In genomic region chr1:45493116-45493697, GRCh38 we compare ENCODE assay signal across 8 cellular contexts. TPM values are rescaled to one million over a fixed set of nuclear protein-coding genes. Genes with fewer than 3 reads are reported as not detected.
A peak's percentile ranks its signal among the peaks of the same experiment; 100 is the strongest.
DNase-seq lines count a peak whose midpoint lies in the region; ATAC-seq, FAIRE-seq and TF ChIP-seq lines count a peak whose summit lies in the region.

No MANE protein-coding gene starts in this region.

- no peak overlapping the region for H3K4me2 ChIP-seq in GM12878 (ENCODE audit: control insufficient read depth, insufficient read depth)

- WGBS in GM12878 (ENCODE audit: insufficient coverage, insufficient replicate concordance, low lambda C conversion rate, missing lambda C conversion rate): 29% methylated on average over 2 of the region's 2 CpGs

- TF ChIP-seq EP300 in GM12878 (IDR thresholded peaks at IDR 0.05; ENCODE audit: borderline replicate concordance in 1 of 2, control insufficient read depth in 1 of 2, low read depth in 2 of 2, low read length in 2 of 2): no peak

- CTCF ChIA-PET in GM12878 (lab: Yijun Ruan, JAX): interaction anchor here (0.5 to 11.9 kb wide), 58 partner anchors 8 to 708 kb away, joined by 3 to 508 read pairs (median 5); partner anchors contain the start of genes EIF2B3, HECTD3, HPDL and MUTYH

- no TSS peak for BruUV-seq in GM12878 (replicated peaks; lab: Mats Ljungman, UMichigan)

- no peak for TF ChIP-seq POLR2A in GM12878 (IDR thresholded peaks at IDR 0.05; ENCODE audit: low read depth, low read length)

- DNase-seq in NCI-H510A treated with DMSO at 0.1 percent for 48 hours (lab: John Stamatoyannopoulos, UW) (peak; percentile 65), NCI-H510A (lab: John Stamatoyannopoulos, UW) (no peak), LoVo (ENCODE audit: low spot score) (peak; percentile 63), SK-MEL-5 (ENCODE audit: low read depth, low spot score) (peak; percentile 76), GM12878 (ENCODE audit: low read depth, low spot score) (no peak), kidney glomerular epithelial cell (lab: John Stamatoyannopoulos, UW) (peak; percentile 46)
- peak; percentile 16 for DNase-seq in stimulated activated naive CD4-positive, alpha-beta T cell treated with Interleukin-2 at 50 U/mL for 16 hours (lab: John Stamatoyannopoulos, UW)

- POLR2A ChIA-PET in GM12878 (lab: Charles Lee): interaction anchor here (0.6 to 4.4 kb wide), 11 partner anchors 25 to 481 kb away, joined by 3 to 31 read pairs (median 5); partner anchors contain the start of genes HECTD3, MUTYH, PRDX1 and TOE1

- H3K27me3 ChIP-seq in GM12878 (replicated peaks in 1 of 2; ENCODE audit: control insufficient read depth in 2 of 2, insufficient read depth in 2 of 2, low read length in 1 of 2): no peaks in the 10 kb centered on the region

- H4K20me1 ChIP-seq in GM12878 (ENCODE audit: control insufficient read depth, insufficient read depth): no peaks in the 10 kb centered on the region

- FAIRE-seq in GM12878 (lab: Jason Lieb, UNC): peak; percentile 65

- RAD21 ChIA-PET in GM12878 (lab: Charles Lee; ENCODE audit: unreplicated experiment): interaction anchor here (0.7 to 9.3 kb wide), 28 partner anchors 7 to 480 kb away, joined by 3 to 319 read pairs (median 7); partner anchors contain the start of genes CCDC163, HECTD3, MMACHC and MUTYH

- peaks cover 4% of the 10 kb centered on the region for H3K79me2 ChIP-seq in GM12878 (ENCODE audit: control insufficient read depth, insufficient read depth, low read length)

- H3K27ac ChIP-seq in GM12878 (ENCODE audit: control insufficient read depth, insufficient read depth): no peak overlapping the region

- intact Hi-C loops in GM12878 (cut with micrococcal nuclease; ENCODE audit: unreplicated experiment): loop anchor here (1.0 to 5.0 kb wide), 4 partner anchors 133 to 766 kb away; no protein-coding TSS in a partner anchor

- H3K9ac ChIP-seq in GM12878 (ENCODE audit: control insufficient read depth, insufficient read depth, low read length): no peak overlapping the region

- no peak overlapping the region for H2AFZ ChIP-seq in GM12878 (ENCODE audit: control insufficient read depth, low read depth, low read length)

- peak; percentile 95 for TF ChIP-seq RAD21 in GM12878 (IDR thresholded peaks at IDR 0.05; ENCODE audit: insufficient read depth, low read depth, low read length)

- no peaks in the 10 kb centered on the region for H3K9me3 ChIP-seq in GM12878 (replicated peaks; ENCODE audit: control insufficient read depth, insufficient read depth, low read length)

- ATAC-seq in GM12878 (no peak), HG02763 (IDR thresholded peaks at IDR 0.05; ENCODE audit: unreplicated experiment) (no peak)

- H3K4me3 ChIP-seq in GM12878: no peak overlapping the region

- peaks cover 4% of the 10 kb centered on the region; the same call in 1 of the 2 replicates for H3K4me1 ChIP-seq in GM12878 (ENCODE audit: control insufficient read depth, insufficient read depth, low read length)

- H3K36me3 ChIP-seq in GM12878 (ENCODE audit: control insufficient read depth in 2 of 2, insufficient read depth in 2 of 2, low read length in 1 of 2): no peaks in the 10 kb centered on the region

- peak; percentile 48 to 86 (median 51); a peak in 5 of 6 replicates for TF ChIP-seq CTCF in GM12878 (IDR thresholded peaks at IDR 0.05 in 2 of 3, conservative IDR thresholded peaks at IDR 0.05 in 1 of 3; ENCODE audit: control insufficient read depth in 2 of 3, extremely low read depth in 1 of 3, insufficient read depth in 1 of 3, low read depth in 3 of 3, low read length in 3 of 3)

- in situ Hi-C loops in SK-MEL-5 (cut with HindIII; ENCODE audit: low pct_unique_long_range_greater_than_20kb, low sequenced_read_pairs): no loop called here
- in situ Hi-C loops in GM12878 (cut with MboI): loop anchor here (5.0 to 10.0 kb wide), 3 partner anchors 131 to 758 kb away; partner anchors contain the start of genes HECTD3, KIF2C, RNU5D-1 and UROD

- SMC1A ChIA-PET in GM12878 (lab: Charles Lee; ENCODE audit: uncharacterized antibody, unreplicated experiment): interaction anchor here (0.6 to 9.3 kb wide), 43 partner anchors 8 to 764 kb away, joined by 3 to 369 read pairs (median 5); partner anchors contain the start of genes CCDC163, HECTD3, HPDL and MMACHC

RNA-seq across cellular contexts. Expression of gene TESK2, which starts 2.2 kb away (rescaled TPM):
- 32.9 and 36.1 TPM in 2 replicates for total RNA-seq in SK-MEL-5 (2014; rRNA removed; shearing (Covaris generic))
- 34.6 and 45.8 TPM in 2 replicates for polyA plus RNA-seq in SK-MEL-5 (2015; cell fraction: cytosol; rRNA removed)
- 52.1 and 55.6 TPM in 2 replicates for polyA plus RNA-seq in SK-MEL-5 (2015; cell fraction: nucleus; rRNA removed)
- 16.5 and 21.3 TPM in 2 replicates for total RNA-seq in GM12878 (2013; cell fraction: nucleolus; rRNA removed)
- total RNA-seq in GM12878 (2014; rRNA removed) (5.7 and 6.8 TPM in 2 replicates), GM12878 (2014; rRNA removed; fragmentation: Illumina TruSeq; extraction: Trizol) (4.4 and 4.7 TPM in 2 replicates), GM12878 (2021) (6.2 and 7.1 TPM in 2 replicates)
- 7.6 TPM for polyA plus RNA-seq in GM12878 (2011; ENCODE audit: low read depth)
- polyA plus RNA-seq in GM12878 (2011; rRNA removed) (8.3 and 10.0 TPM in 2 replicates), GM12878 (2014; fragmentation: Illumina TruSeq; extraction: Trizol) (6.7 and 7.5 TPM in 2 replicates), GM12878 (2014; fragmentation: Nextera tagmentation; extraction: Ambion mirVana) (1 to 10 TPM; 2.2 to 2.5 TPM), GM12878 (2014; rRNA removed) (5.9 and 7.1 TPM in 2 replicates), GM12878 (2016; fragmentation: Nextera tagmentation; extraction: Ambion mirVana) (1 to 10 TPM; 3.6 to 3.9 TPM)
- 7.9 and 9.5 TPM in 2 replicates for polyA plus RNA-seq in GM12878 (2011; cell fraction: cytosol; rRNA removed)
- polyA plus RNA-seq in GM12878 (2011; cell fraction: nucleus; rRNA removed): 10.4 and 12.5 TPM in 2 replicates
- 7.3 and 10.3 TPM in 2 replicates for polyA plus RNA-seq in GM12878 (2012)
- polyA minus RNA-seq in GM12878 (2011; rRNA and poly(A)+ RNA removed): 6.1 and 11.0 TPM in 2 replicates
- 1.4 and 3.2 TPM in 2 replicates for polyA minus RNA-seq in GM12878 (2011; cell fraction: cytosol; rRNA and poly(A)+ RNA removed)
- polyA minus RNA-seq in GM12878 (2011; cell fraction: nucleus; rRNA and poly(A)+ RNA removed): 3.3 and 3.5 TPM in 2 replicates

RNA-seq across cellular contexts. Expression of gene CCDC163, which starts 6.7 kb away (rescaled TPM):
- 3.6 and 4.7 TPM in 2 replicates for total RNA-seq in SK-MEL-5 (2014; rRNA removed; shearing (Covaris generic))
- polyA plus RNA-seq in SK-MEL-5 (2015; cell fraction: cytosol; rRNA removed): 5.2 and 5.3 TPM in 2 replicates
- polyA plus RNA-seq in SK-MEL-5 (2015; cell fraction: nucleus; rRNA removed): 13.9 and 18.3 TPM in 2 replicates
- total RNA-seq in GM12878 (2013; cell fraction: nucleolus; rRNA removed): 2.0 and 2.6 TPM in 2 replicates
- total RNA-seq in GM12878 (2014; rRNA removed) (2.3 and 3.2 TPM in 2 replicates), GM12878 (2014; rRNA removed; fragmentation: Illumina TruSeq; extraction: Trizol) (2.0 and 2.1 TPM in 2 replicates), GM12878 (2021) (2.4 and 2.9 TPM in 2 replicates)
- 2.5 TPM for polyA plus RNA-seq in GM12878 (2011; ENCODE audit: low read depth)
- polyA plus RNA-seq in GM12878 (2011; rRNA removed) (2.6 and 3.2 TPM in 2 replicates), GM12878 (2014; fragmentation: Illumina TruSeq; extraction: Trizol) (2.7 and 3.0 TPM in 2 replicates), GM12878 (2014; fragmentation: Nextera tagmentation; extraction: Ambion mirVana) (1 to 10 TPM; 1.4 to 2.3 TPM), GM12878 (2014; rRNA removed) (3.6 and 5.3 TPM in 2 replicates), GM12878 (2016; fragmentation: Nextera tagmentation; extraction: Ambion mirVana) (1 to 10 TPM; 2.3 to 4.0 TPM)
- polyA plus RNA-seq in GM12878 (2011; cell fraction: cytosol; rRNA removed): 5.2 and 6.2 TPM in 2 replicates
- polyA plus RNA-seq in GM12878 (2011; cell fraction: nucleus; rRNA removed): 3.1 and 4.0 TPM in 2 replicates
- polyA plus RNA-seq in GM12878 (2012): 3.4 and 4.8 TPM in 2 replicates
- 3.3 and 3.9 TPM in 2 replicates for polyA minus RNA-seq in GM12878 (2011; rRNA and poly(A)+ RNA removed)
- 0.94 and 3.0 TPM in 2 replicates for polyA minus RNA-seq in GM12878 (2011; cell fraction: cytosol; rRNA and poly(A)+ RNA removed)
- polyA minus RNA-seq in GM12878 (2011; cell fraction: nucleus; rRNA and poly(A)+ RNA removed): 3.5 and 3.9 TPM in 2 replicates

RNA-seq across cellular contexts. Expression of gene MMACHC, which starts 6.9 kb away (rescaled TPM):
- 10.8 and 11.7 TPM in 2 replicates for total RNA-seq in SK-MEL-5 (2014; rRNA removed; shearing (Covaris generic))
- polyA plus RNA-seq in SK-MEL-5 (2015; cell fraction: cytosol; rRNA removed): 8.2 and 9.7 TPM in 2 replicates
- polyA plus RNA-seq in SK-MEL-5 (2015; cell fraction: nucleus; rRNA removed): 6.5 and 8.4 TPM in 2 replicates
- 5.3 and 6.3 TPM in 2 replicates for total RNA-seq in GM12878 (2013; cell fraction: nucleolus; rRNA removed)
- total RNA-seq in GM12878 (2014; rRNA removed) (10.8 and 13.6 TPM in 2 replicates), GM12878 (2014; rRNA removed; fragmentation: Illumina TruSeq; extraction: Trizol) (7.3 and 7.6 TPM in 2 replicates), GM12878 (2021) (14.2 and 14.8 TPM in 2 replicates)
- polyA plus RNA-seq in GM12878 (2011; ENCODE audit: low read depth): 1.5 TPM
- polyA plus RNA-seq in GM12878 (2011; rRNA removed) (5.6 and 6.8 TPM in 2 replicates), GM12878 (2014; fragmentation: Illumina TruSeq; extraction: Trizol) (8.1 and 11.7 TPM in 2 replicates), GM12878 (2014; fragmentation: Nextera tagmentation; extraction: Ambion mirVana) (1 to 10 TPM; 4.6 to 5.7 TPM), GM12878 (2014; rRNA removed) (9.4 and 9.8 TPM in 2 replicates), GM12878 (2016; fragmentation: Nextera tagmentation; extraction: Ambion mirVana) (10 to 100 TPM in 1 of 2 experiments, 1 to 10 TPM in 1; 10.0 to 12.3 TPM)
- polyA plus RNA-seq in GM12878 (2011; cell fraction: cytosol; rRNA removed): 10.3 and 10.8 TPM in 2 replicates
- polyA plus RNA-seq in GM12878 (2011; cell fraction: nucleus; rRNA removed): 5.8 and 6.5 TPM in 2 replicates
- polyA plus RNA-seq in GM12878 (2012): 5.1 and 5.9 TPM in 2 replicates
- polyA minus RNA-seq in GM12878 (2011; rRNA and poly(A)+ RNA removed): 12.1 and 19.3 TPM in 2 replicates
- 4.7 and 5.9 TPM in 2 replicates for polyA minus RNA-seq in GM12878 (2011; cell fraction: cytosol; rRNA and poly(A)+ RNA removed)
- 3.0 and 5.8 TPM in 2 replicates for polyA minus RNA-seq in GM12878 (2011; cell fraction: nucleus; rRNA and poly(A)+ RNA removed)

RNA-seq across cellular contexts. Expression of gene PRDX1, which starts 28.5 kb away (rescaled TPM):
- total RNA-seq in SK-MEL-5 (2014; rRNA removed; shearing (Covaris generic)): 1,043 and 1,143 TPM in 2 replicates
- polyA plus RNA-seq in SK-MEL-5 (2015; cell fraction: cytosol; rRNA removed): 429 and 465 TPM in 2 replicates
- 98.5 and 121 TPM in 2 replicates for polyA plus RNA-seq in SK-MEL-5 (2015; cell fraction: nucleus; rRNA removed)
- total RNA-seq in GM12878 (2013; cell fraction: nucleolus; rRNA removed): 28.3 and 29.3 TPM in 2 replicates
- total RNA-seq in GM12878 (2014; rRNA removed) (822 and 988 TPM in 2 replicates), GM12878 (2014; rRNA removed; fragmentation: Illumina TruSeq; extraction: Trizol) (779 and 790 TPM in 2 replicates), GM12878 (2021) (630 and 659 TPM in 2 replicates)
- polyA plus RNA-seq in GM12878 (2011; ENCODE audit: low read depth): 509 TPM
- polyA plus RNA-seq in GM12878 (2011; rRNA removed) (784 and 883 TPM in 2 replicates), GM12878 (2014; fragmentation: Illumina TruSeq; extraction: Trizol) (752 and 883 TPM in 2 replicates), GM12878 (2014; fragmentation: Nextera tagmentation; extraction: Ambion mirVana) (1,000 to 10,000 TPM; 1,264 to 1,775 TPM), GM12878 (2014; rRNA removed) (763 and 801 TPM in 2 replicates), GM12878 (2016; fragmentation: Nextera tagmentation; extraction: Ambion mirVana) (1,000 to 10,000 TPM; 1,223 to 1,315 TPM)
- 460 and 514 TPM in 2 replicates for polyA plus RNA-seq in GM12878 (2011; cell fraction: cytosol; rRNA removed)
- polyA plus RNA-seq in GM12878 (2011; cell fraction: nucleus; rRNA removed): 254 and 281 TPM in 2 replicates
- polyA plus RNA-seq in GM12878 (2012): 373 and 379 TPM in 2 replicates
- polyA minus RNA-seq in GM12878 (2011; rRNA and poly(A)+ RNA removed): 315 and 352 TPM in 2 replicates
- polyA minus RNA-seq in GM12878 (2011; cell fraction: cytosol; rRNA and poly(A)+ RNA removed): 102 and 104 TPM in 2 replicates
- 49.7 and 63.3 TPM in 2 replicates for polyA minus RNA-seq in GM12878 (2011; cell fraction: nucleus; rRNA and poly(A)+ RNA removed)

RNA-seq across cellular contexts. Expression of gene AKR1A1, which starts 57.4 kb away (rescaled TPM):
- 43.9 and 53.3 TPM in 2 replicates for total RNA-seq in SK-MEL-5 (2014; rRNA removed; shearing (Covaris generic))
- polyA plus RNA-seq in SK-MEL-5 (2015; cell fraction: cytosol; rRNA removed): 58.1 and 60.7 TPM in 2 replicates
- polyA plus RNA-seq in SK-MEL-5 (2015; cell fraction: nucleus; rRNA removed): 115 and 121 TPM in 2 replicates
- 82.3 and 85.2 TPM in 2 replicates for total RNA-seq in GM12878 (2013; cell fraction: nucleolus; rRNA removed)
- total RNA-seq in GM12878 (2014; rRNA removed) (208 and 209 TPM in 2 replicates), GM12878 (2014; rRNA removed; fragmentation: Illumina TruSeq; extraction: Trizol) (187 and 189 TPM in 2 replicates), GM12878 (2021) (259 and 260 TPM in 2 replicates)
- polyA plus RNA-seq in GM12878 (2011; ENCODE audit: low read depth): 223 TPM
- polyA plus RNA-seq in GM12878 (2011; rRNA removed) (243 and 335 TPM in 2 replicates), GM12878 (2014; fragmentation: Illumina TruSeq; extraction: Trizol) (182 and 222 TPM in 2 replicates), GM12878 (2014; fragmentation: Nextera tagmentation; extraction: Ambion mirVana) (100 to 1,000 TPM; 199 to 200 TPM), GM12878 (2014; rRNA removed) (253 and 265 TPM in 2 replicates), GM12878 (2016; fragmentation: Nextera tagmentation; extraction: Ambion mirVana) (100 to 1,000 TPM; 309 to 334 TPM)
- polyA plus RNA-seq in GM12878 (2011; cell fraction: cytosol; rRNA removed): 422 and 450 TPM in 2 replicates
- 238 and 249 TPM in 2 replicates for polyA plus RNA-seq in GM12878 (2011; cell fraction: nucleus; rRNA removed)
- 188 and 204 TPM in 2 replicates for polyA plus RNA-seq in GM12878 (2012)
- 265 and 347 TPM in 2 replicates for polyA minus RNA-seq in GM12878 (2011; rRNA and poly(A)+ RNA removed)
- 80.9 and 94.5 TPM in 2 replicates for polyA minus RNA-seq in GM12878 (2011; cell fraction: cytosol; rRNA and poly(A)+ RNA removed)
- 56.6 and 85.1 TPM in 2 replicates for polyA minus RNA-seq in GM12878 (2011; cell fraction: nucleus; rRNA and poly(A)+ RNA removed)

Comparison
In these comparisons a context has a peak if more than half of its experiments do, and no peak if none do; other contexts are left out.
1. DNase-seq: peak in NCI-H510A treated with DMSO at 0.1 percent for 48 hours (single experiment), LoVo (single experiment), SK-MEL-5 (single experiment), kidney glomerular epithelial cell (single experiment) and stimulated activated naive CD4-positive, alpha-beta T cell treated with Interleukin-2 at 50 U/mL for 16 hours (single experiment); none in NCI-H510A (single experiment) and GM12878 (single experiment).